10 cellular contexts compared by ENCODE assay signal in genomic region chr10:50326757-50327701, GRCh38.
DNase-seq lines count a peak whose midpoint lies in the region; ATAC-seq, FAIRE-seq and TF ChIP-seq lines count a peak whose summit lies in the region.
"Had no signal": no experiment of that assay in that cellular context is flagged by ENCODE, and none has a peak within 500 bp of the region (broad histone marks: within the 10 kb centered on the region; RNA-seq: fewer than 3 reads in every experiment).

No MANE protein-coding gene starts in this region.

- H3K9me3 Mint-ChIP-seq in CD8-positive, alpha-beta memory T cell, result no peaks in the 10 kb centered on the region

- no peak for TF ChIP-seq CTCF in pancreas (IDR thresholded peaks at IDR 0.05)
- no peak for TF ChIP-seq CTCF in D721Med (IDR thresholded peaks at IDR 0.05; ENCODE audit: insufficient read depth, missing control alignments)

- H3K4me3 ChIP-seq in CD8-positive, alpha-beta memory T cell (ENCODE audit: low read length), result no peak overlapping the region
- H3K4me3 ChIP-seq in pancreas, result peak overlapping the region in 1 of 4 donors; percentile 9

- H3K4me1 Mint-ChIP-seq in CD8-positive, alpha-beta memory T cell, result peaks cover 3 to 35% (median 16%) of the 10 kb centered on the region in 3 donors

- intact Hi-C loops in pancreas (cut with DNase I), result no loop called here

- 56 to 59% methylated on average over 13 of the region's 13 CpGs for WGBS in pancreas, 2 donors

- POLR2A ChIA-PET in CD8-positive, alpha-beta memory T cell (lab: Charles Lee), result no interaction called here

- no peaks in the 10 kb centered on the region for H3K9me3 ChIP-seq in CD8-positive, alpha-beta memory T cell (ENCODE audit: low read length)
- no peaks in the 10 kb centered on the region for H3K9me3 ChIP-seq in pancreas

- ATAC-seq in esophagus mucosa, result peak; percentile 76
- peak; percentile 56 to 74 (median 61) for ATAC-seq in pancreas

- CTCF ChIA-PET in CD8-positive, alpha-beta memory T cell (lab: Charles Lee), result no interaction called here

- no peaks in the 10 kb centered on the region for H3K36me3 ChIP-seq in CD8-positive, alpha-beta memory T cell (ENCODE audit: insufficient read depth, low read length)
- H3K36me3 ChIP-seq in pancreas, result no peaks in the 10 kb centered on the region

- no peaks in the 10 kb centered on the region for H3K27me3 ChIP-seq in CD8-positive, alpha-beta memory T cell (ENCODE audit: insufficient read depth, low read length, poor library complexity, severe bottlenecking)
- no peaks in the 10 kb centered on the region for H3K27me3 ChIP-seq in pancreas

- DNase-seq in CD8-positive, alpha-beta memory T cell, result no peak
- peak; percentile 99 for DNase-seq in OCI-M1 (lab: John Stamatoyannopoulos, UW)
- DNase-seq in pancreas, result peak in 1 of 6 donors; percentile 25
- DNase-seq in GOT3 (lab: John Stamatoyannopoulos, UW), result no peak
- DNase-seq in effector CD4-positive, alpha-beta T cell, result no peak
- no peak for DNase-seq in activated naive CD4-positive, alpha-beta T cell (lab: John Stamatoyannopoulos, UW)
- no peak for DNase-seq in D721Med (ENCODE audit: insufficient read length, low spot score)
- DNase-seq: activated T-cell treated with anti-CD3 and anti-CD28 coated beads for 4 hours had no signal

- H3K27ac ChIP-seq in CD8-positive, alpha-beta memory T cell (ENCODE audit: low read depth, low read length), result peak overlapping the region; percentile 73
- H3K27ac ChIP-seq in pancreas, result peak overlapping the region in 2 of 4 donors; percentile 12 to 15
- H3K27ac ChIP-seq: parathyroid adenoma had no signal

- peak overlapping the region in 1 of 8 donors; percentile 2 for H3K27ac Mint-ChIP-seq in CD8-positive, alpha-beta memory T cell

- H3K27me3 Mint-ChIP-seq in CD8-positive, alpha-beta memory T cell, result no peaks in the 10 kb centered on the region

- peaks cover 4 to 35% (median 16%) of the 10 kb centered on the region in 3 donors for H3K36me3 Mint-ChIP-seq in CD8-positive, alpha-beta memory T cell

- H3K4me3 Mint-ChIP-seq in CD8-positive, alpha-beta memory T cell, result peak overlapping the region in 1 of 7 donors; percentile 38

- H3K4me1 ChIP-seq in CD8-positive, alpha-beta memory T cell (ENCODE audit: insufficient read depth, low read length), result no peaks in the 10 kb centered on the region
- H3K4me1 ChIP-seq in pancreas, result peaks cover 0 to 10% (median 4%) of the 10 kb centered on the region in 3 donors

- FAIRE-seq in pancreas (lab: Jason Lieb, UNC), result no peak
- FAIRE-seq in D721Med (lab: Jason Lieb, UNC), result no peak
